In genomic region chr16:89445166-89445565, GRCh38 we compare ENCODE assay signal across 18 cellular contexts. TPM values are rescaled to one million over a fixed set of nuclear protein-coding genes. Genes with fewer than 3 reads are reported as not detected.
DNase-seq lines count a peak whose midpoint lies in the region; ATAC-seq and TF ChIP-seq lines count a peak whose summit lies in the region.
"Had no signal": no experiment of that assay in that cellular context is flagged by ENCODE, and none has a peak within 500 bp of the region (broad histone marks: within the 10 kb centered on the region; RNA-seq: fewer than 3 reads in every experiment).

No MANE protein-coding gene starts in this region.

- H3K4me2 ChIP-seq in Loucy (ENCODE audit: low read depth, low read length, poor library complexity, severe bottlenecking) (peak overlapping the region; percentile 44), GM23248 (ENCODE audit: unreplicated experiment) (no peak overlapping the region)

- POLR2A ChIA-PET in MCF 10A (lab: Yijun Ruan, JAX): interaction anchor here (1.1 to 5.4 kb wide), 4 partner anchors 13 to 50 kb away, joined by 5 to 55 read pairs (median 24); partner anchors contain the start of gene ANKRD11

- H3K4me1 ChIP-seq in Loucy (ENCODE audit: insufficient read depth, low read length, poor library complexity, severe bottlenecking) (peaks cover 14% of the 10 kb centered on the region), GM23248 (ENCODE audit: insufficient read depth) (peaks cover 57% of the 10 kb centered on the region)

- H3K79me2 ChIP-seq in Loucy (ENCODE audit: insufficient read depth, low read length) (peaks cover 97% of the 10 kb centered on the region), GM23248 (ENCODE audit: insufficient read depth) (peaks cover 100% of the 10 kb centered on the region)

- DNase-seq in activated T-cell treated with anti-CD3 and anti-CD28 coated beads, Interleukin-2, amount 50 U/mL, for 72 hours: no peak
- DNase-seq in activated T-cell treated with anti-CD3 and anti-CD28 coated beads, Interleukin-2, amount 50 U/mL, for 48 hours: no peak
- DNase-seq in effector memory CD8-positive, alpha-beta T cell: no peak
- no peak for DNase-seq in progenitor cell of endocrine pancreas (ENCODE audit: low spot score, unreplicated experiment)
- no peak for DNase-seq in GM23248
- DNase-seq in MCF 10A (ENCODE audit: unreplicated experiment): no peak
- DNase-seq in osteocyte (ENCODE audit: extremely low spot score, unreplicated experiment): no peak
- DNase-seq: GOT3; KBM-7; mesenchymal stem cell; NCI-H2081 treated with DMSO at 0.1 percent for 48 hours; NCI-H748 treated with DMSO at 0.1 percent for 48 hours; pancreas; SIG-M5; stimulated activated CD4-positive, alpha-beta T cell treated with anti-CD3 and anti-CD28 coated beads, Interleukin-12 subunit alpha, Interleukin-12 subunit beta, amount 100 ng/mL, for 4 hours; WERI-Rb-1 had no signal

- no peak overlapping the region for H3K9ac ChIP-seq in Loucy (ENCODE audit: low read depth, low read length, poor library complexity, severe bottlenecking)
- no peak overlapping the region for H3K9ac ChIP-seq in GM23248

- H3K27me3 Mint-ChIP-seq in activated T-cell treated with anti-CD3 and anti-CD28 coated beads, Interleukin-2, amount 50 U/mL, for 72 hours (ENCODE audit: low read depth): no peaks in the 10 kb centered on the region
- H3K27me3 Mint-ChIP-seq in effector memory CD8-positive, alpha-beta T cell: no peaks in the 10 kb centered on the region
- H3K27me3 Mint-ChIP-seq in progenitor cell of endocrine pancreas: no peaks in the 10 kb centered on the region
- no peaks in the 10 kb centered on the region for H3K27me3 Mint-ChIP-seq in MCF 10A (ENCODE audit: insufficient read depth, unreplicated experiment)
- H3K27me3 Mint-ChIP-seq in osteocyte (ENCODE audit: unreplicated experiment): no peaks in the 10 kb centered on the region

- no peaks in the 10 kb centered on the region for H3K36me3 ChIP-seq in Loucy (ENCODE audit: insufficient read depth, low read length)
- H3K36me3 ChIP-seq in GM23248 (ENCODE audit: low read depth): no peaks in the 10 kb centered on the region
- H3K36me3 ChIP-seq: pancreas, thoracic aorta, WERI-Rb-1 had no signal

- H3F3A ChIP-seq in Loucy (ENCODE audit: low read depth): no peaks in the 10 kb centered on the region
- H3F3A ChIP-seq in GM23248 (ENCODE audit: insufficient read depth): peaks cover 34% of the 10 kb centered on the region

- 88 to 91% methylated on average over 5 of the region's 5 CpGs for WGBS in GM23248 (ENCODE audit: low coverage in 1 of 2, low lambda C conversion rate in 2 of 2, missing lambda C conversion rate in 2 of 2), 2 experiments

- peak overlapping the region in 1 of 2 donors; percentile 31 for H3K4me3 Mint-ChIP-seq in activated T-cell treated with anti-CD3 and anti-CD28 coated beads, Interleukin-2, amount 50 U/mL, for 72 hours
- peak overlapping the region; percentile 72 to 85 for H3K4me3 Mint-ChIP-seq in effector memory CD8-positive, alpha-beta T cell
- H3K4me3 Mint-ChIP-seq in progenitor cell of endocrine pancreas (ENCODE audit: low read depth): no peak overlapping the region
- no peak overlapping the region for H3K4me3 Mint-ChIP-seq in MCF 10A (ENCODE audit: unreplicated experiment)
- no peak overlapping the region for H3K4me3 Mint-ChIP-seq in osteocyte (ENCODE audit: unreplicated experiment)

- BruUV-seq in MCF 10A (replicated peaks; lab: Mats Ljungman, UMichigan): no TSS peak

- H3K9me2 ChIP-seq in Loucy (replicated peaks; ENCODE audit: low read depth, low read length): no peaks in the 10 kb centered on the region
- no peaks in the 10 kb centered on the region for H3K9me2 ChIP-seq in GM23248 (ENCODE audit: insufficient read depth)

- H3K4me1 Mint-ChIP-seq in activated T-cell treated with anti-CD3 and anti-CD28 coated beads, Interleukin-2, amount 50 U/mL, for 72 hours (ENCODE audit: low read depth): peaks cover 98% of the 10 kb centered on the region
- H3K4me1 Mint-ChIP-seq in effector memory CD8-positive, alpha-beta T cell (ENCODE audit: low read depth in 2 of 2): peaks cover 72 to 93% of the 10 kb centered on the region in 2 donors
- H3K4me1 Mint-ChIP-seq in progenitor cell of endocrine pancreas (ENCODE audit: low read depth): peaks cover 56% of the 10 kb centered on the region
- H3K4me1 Mint-ChIP-seq in MCF 10A (ENCODE audit: insufficient read depth, unreplicated experiment): peaks cover 44% of the 10 kb centered on the region
- H3K4me1 Mint-ChIP-seq in osteocyte (ENCODE audit: unreplicated experiment): peaks cover 84% of the 10 kb centered on the region

- CTCF ChIA-PET in MCF 10A (lab: Yijun Ruan, JAX): interaction anchor here (0.5 to 0.7 kb wide), 4 partner anchors 29 to 684 kb away, joined by 3 to 4 read pairs (median 3); no protein-coding TSS in a partner anchor

- H3K4me3 ChIP-seq in Loucy (ENCODE audit: low read length, poor library complexity, severe bottlenecking) (no peak overlapping the region), GM23248 (no peak overlapping the region)
- H3K4me3 ChIP-seq: pancreas, thoracic aorta had no signal

- ATAC-seq in activated T-cell treated with anti-CD3 and anti-CD28 coated beads, Interleukin-2, amount 50 U/mL, for 72 hours (replicated peaks in 1 of 2): no peak
- ATAC-seq in effector memory CD8-positive, alpha-beta T cell (replicated peaks): no peak

- intact Hi-C loops in MCF 10A (cut with micrococcal nuclease): no loop called here

- TF ChIP-seq CTCF in Loucy (conservative IDR thresholded peaks at IDR 0.05; ENCODE audit: low read length) (no peak), progenitor cell of endocrine pancreas (IDR thresholded peaks at IDR 0.05; ENCODE audit: unreplicated experiment) (no peak), MCF 10A (IDR thresholded peaks at IDR 0.05; ENCODE audit: unreplicated experiment) (no peak), osteocyte (IDR thresholded peaks at IDR 0.05) (no peak)

- H3K36me3 Mint-ChIP-seq in activated T-cell treated with anti-CD3 and anti-CD28 coated beads, Interleukin-2, amount 50 U/mL, for 72 hours (ENCODE audit: insufficient read depth in 2 of 2): peaks cover 4 to 5% of the 10 kb centered on the region in 2 donors
- H3K36me3 Mint-ChIP-seq in effector memory CD8-positive, alpha-beta T cell (ENCODE audit: insufficient read depth): peaks cover 78% of the 10 kb centered on the region
- H3K36me3 Mint-ChIP-seq in progenitor cell of endocrine pancreas (ENCODE audit: insufficient read depth) (peaks cover 3% of the 10 kb centered on the region), MCF 10A (ENCODE audit: insufficient read depth, unreplicated experiment) (peaks cover 21% of the 10 kb centered on the region), osteocyte (ENCODE audit: unreplicated experiment) (peaks cover 3% of the 10 kb centered on the region)

- H4K20me1 ChIP-seq in Loucy (ENCODE audit: insufficient read depth, low read length, poor library complexity, severe bottlenecking): peaks cover 70% of the 10 kb centered on the region
- H4K20me1 ChIP-seq in GM23248 (ENCODE audit: insufficient read depth): peaks cover 76% of the 10 kb centered on the region

- no peaks in the 10 kb centered on the region for H3K27me3 ChIP-seq in Loucy (ENCODE audit: insufficient read depth, low read length, poor library complexity, severe bottlenecking)
- H3K27me3 ChIP-seq in GM23248 (replicated peaks; ENCODE audit: insufficient read depth): no peaks in the 10 kb centered on the region
- H3K27me3 ChIP-seq: pancreas had no signal

- H3K9me3 ChIP-seq in Loucy (ENCODE audit: insufficient read depth, low read depth, low read length): no peaks in the 10 kb centered on the region
- H3K9me3 ChIP-seq in GM23248 (ENCODE audit: low read depth): no peaks in the 10 kb centered on the region
- H3K9me3 ChIP-seq: pancreas, thoracic aorta had no signal

- in situ Hi-C loops in GM23248 (cut with MboI): no loop called here

- H2AFZ ChIP-seq in Loucy (ENCODE audit: low read length) (no peak overlapping the region), GM23248 (no peak overlapping the region)

- H3K9me3 Mint-ChIP-seq in activated T-cell treated with anti-CD3 and anti-CD28 coated beads, Interleukin-2, amount 50 U/mL, for 72 hours: no peaks in the 10 kb centered on the region
- H3K9me3 Mint-ChIP-seq in effector memory CD8-positive, alpha-beta T cell: no peaks in the 10 kb centered on the region
- H3K9me3 Mint-ChIP-seq in progenitor cell of endocrine pancreas (ENCODE audit: low read depth) (no peaks in the 10 kb centered on the region), MCF 10A (ENCODE audit: unreplicated experiment) (no peaks in the 10 kb centered on the region), osteocyte (ENCODE audit: unreplicated experiment) (no peaks in the 10 kb centered on the region)

- no peak overlapping the region for H3K27ac ChIP-seq in GM23248
- H3K27ac ChIP-seq: thoracic aorta, WERI-Rb-1 had no signal

- peak overlapping the region; percentile 17 for H3K27ac Mint-ChIP-seq in activated T-cell treated with anti-CD3 and anti-CD28 coated beads, Interleukin-2, amount 50 U/mL, for 72 hours
- peak overlapping the region; percentile 66 to 86 for H3K27ac Mint-ChIP-seq in effector memory CD8-positive, alpha-beta T cell
- H3K27ac Mint-ChIP-seq in progenitor cell of endocrine pancreas (peak overlapping the region; percentile 88), MCF 10A (ENCODE audit: low read depth, unreplicated experiment) (no peak overlapping the region), osteocyte (ENCODE audit: unreplicated experiment) (no peak overlapping the region)

RNA-seq across cellular contexts. Expression of gene ANKRD11, which starts 45.2 kb away (rescaled TPM):
- total RNA-seq in activated T-cell treated with anti-CD3 and anti-CD28 coated beads, Interleukin-2, amount 50 U/mL, for 72 hours: 100 to 1,000 TPM; 204 to 215 TPM
- total RNA-seq in progenitor cell of endocrine pancreas: 178 and 183 TPM in 2 replicates
- 83.8 and 84.7 TPM in 2 replicates for total RNA-seq in GM23248 (2014; rRNA removed; shearing (Covaris generic))
- 34.7 and 39.3 TPM in 2 replicates for polyA plus RNA-seq in GM23248 (2016; fragmentation: Nextera tagmentation; extraction: Ambion mirVana)
- total RNA-seq in MCF 10A (2022): 218 and 237 TPM in 2 replicates
- 188 and 209 TPM in 2 replicates for total RNA-seq in osteocyte

Comparison
In these comparisons a context has a peak if more than half of its experiments do, and no peak if none do; other contexts are left out.
1. H3K27ac Mint-ChIP-seq: peak in activated T-cell treated with anti-CD3 and anti-CD28 coated beads, Interleukin-2, amount 50 U/mL, for 72 hours (single experiment), effector memory CD8-positive, alpha-beta T cell (2 of 2) and progenitor cell of endocrine pancreas (single experiment); none in MCF 10A (single experiment) and osteocyte (single experiment).
2. H3K4me3 Mint-ChIP-seq: peak in effector memory CD8-positive, alpha-beta T cell (2 of 2); none in progenitor cell of endocrine pancreas (single experiment), MCF 10A (single experiment) and osteocyte (single experiment).